In the genomic region with DNA sequence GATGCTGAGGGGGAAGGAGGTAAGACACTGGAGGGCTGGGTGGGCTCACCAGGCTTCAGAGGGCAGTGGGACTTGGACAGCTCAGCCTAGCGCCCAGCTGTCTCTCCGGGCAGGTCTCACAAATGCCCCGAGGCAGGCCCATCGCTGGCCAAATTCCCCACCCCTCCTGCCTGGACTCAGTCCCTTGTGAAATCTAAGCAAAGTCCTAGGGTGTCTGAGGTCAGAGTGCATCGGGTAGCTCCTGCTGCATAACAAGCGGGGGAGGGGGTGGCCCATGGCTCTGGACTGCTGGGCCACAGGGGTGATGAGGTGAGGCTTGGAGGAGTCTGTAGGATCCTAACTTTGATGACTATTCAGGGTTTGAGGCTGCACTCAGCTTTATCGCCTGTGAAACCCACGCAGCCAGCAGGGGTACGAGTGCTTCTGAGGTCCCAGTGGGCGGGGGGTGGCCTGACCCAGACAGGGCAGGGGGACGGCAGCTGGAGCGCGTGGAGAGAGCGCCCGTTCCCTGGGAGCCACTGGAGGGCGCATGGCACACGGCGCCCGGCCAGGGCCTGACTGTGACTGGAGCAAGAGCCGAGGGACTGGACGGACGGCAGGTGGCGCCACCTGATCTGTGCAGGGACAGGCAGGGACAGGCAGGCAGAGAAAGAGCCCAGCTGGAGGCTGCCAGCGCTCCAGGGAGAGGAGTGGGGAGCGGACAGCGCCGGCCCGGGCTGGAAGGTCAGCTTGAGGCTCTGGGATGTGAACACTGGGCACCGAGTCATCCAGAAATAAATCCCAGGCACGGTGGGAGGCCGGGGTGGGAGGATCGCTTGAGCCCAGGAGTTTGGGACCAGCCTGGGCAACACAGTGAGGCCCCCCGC, we compare ENCODE assay signal across 9 cellular contexts. TPM values are rescaled to one million over a fixed set of nuclear protein-coding genes. Genes with fewer than 3 reads are reported as not detected.
DNase-seq lines count a peak whose midpoint lies in the region; ATAC-seq and TF ChIP-seq lines count a peak whose summit lies in the region.
"Had no signal": no experiment of that assay in that cellular context is flagged by ENCODE, and none has a peak within 500 bp of the region (broad histone marks: within the 10 kb centered on the region; RNA-seq: fewer than 3 reads in every experiment).

No MANE protein-coding gene starts in this region.

- no peaks in the 10 kb centered on the region for H3K36me3 ChIP-seq in CD8-positive, alpha-beta T cell (ENCODE audit: insufficient read depth, low read length)
- peaks cover 0 to 21% of the 10 kb centered on the region in 2 donors for H3K36me3 ChIP-seq in left lung

- peak; percentile 97 for TF ChIP-seq CTCF in CD8-positive, alpha-beta T cell (IDR thresholded peaks at IDR 0.05)
- TF ChIP-seq CTCF in left lung (IDR thresholded peaks at IDR 0.05) = peak; percentile 98

- peak; percentile 88 to 96 (median 94) for DNase-seq in CD8-positive, alpha-beta T cell
- peak; percentile 90 for DNase-seq in NCI-H526 treated with DMSO at 0.1 percent for 48 hours (lab: John Stamatoyannopoulos, UW)
- DNase-seq in activated CD4-positive, alpha-beta T cell treated with anti-CD3 and anti-CD28 coated beads for 4 hours = peak; percentile 96
- DNase-seq in cerebellum (ENCODE audit: low spot score) = peak; percentile 94
- peak; percentile 97 to 100 for DNase-seq in left lung
- peak; percentile 95 for DNase-seq in stimulated activated CD4-positive, alpha-beta T cell treated with anti-CD3 and anti-CD28 coated beads, Interleukin-4, amount 100 ng/mL, for 48 hours (ENCODE audit: low read depth in 2 of 2)

- no peaks in the 10 kb centered on the region for H3K9me3 ChIP-seq in CD8-positive, alpha-beta T cell (ENCODE audit: low read length)
- no peaks in the 10 kb centered on the region for H3K9me3 ChIP-seq in left lung

- no peak overlapping the region for H3K4me3 Mint-ChIP-seq in CD8-positive, alpha-beta T cell

- peaks cover 4% of the 10 kb centered on the region for H3K4me1 ChIP-seq in CD8-positive, alpha-beta T cell (ENCODE audit: insufficient read depth, low read length)
- H3K4me1 ChIP-seq in left lung = peaks cover 0 to 9% of the 10 kb centered on the region in 2 donors

- no peaks in the 10 kb centered on the region for H3K27me3 ChIP-seq in CD8-positive, alpha-beta T cell (ENCODE audit: insufficient read depth, low read length)
- H3K27me3 ChIP-seq in left lung = peaks cover 0 to 43% of the 10 kb centered on the region in 2 donors

- no peak overlapping the region for H3K4me3 ChIP-seq in CD8-positive, alpha-beta T cell (ENCODE audit: low read depth, low read length)
- no peak overlapping the region for H3K4me3 ChIP-seq in left lung

- no peak overlapping the region for H3K27ac ChIP-seq in CD8-positive, alpha-beta T cell (ENCODE audit: low read depth, low read length)
- no peak overlapping the region for H3K27ac ChIP-seq in left lung

- POLR2A ChIA-PET in CD8-positive, alpha-beta T cell (lab: Charles Lee) = interaction anchor here (0.7 to 2.2 kb wide), 4 partner anchors 17 to 73 kb away, joined by 3 to 22 read pairs (median 4); a partner anchor contains a TSS

- peak; percentile 99 for ATAC-seq in CD8-positive, alpha-beta T cell
- ATAC-seq in GM19452 (IDR thresholded peaks at IDR 0.05; ENCODE audit: unreplicated experiment) (peak; percentile 87), HG03521 (IDR thresholded peaks at IDR 0.05; ENCODE audit: unreplicated experiment) (peak; percentile 76), left lung (peak; percentile 99)

- CTCF ChIA-PET in CD8-positive, alpha-beta T cell (lab: Charles Lee) = interaction anchor here (0.7 to 9.6 kb wide), 55 partner anchors 8 to 191 kb away, joined by 3 to 366 read pairs (median 6); a partner anchor contains a TSS

- H3K4me1 Mint-ChIP-seq in CD8-positive, alpha-beta T cell (ENCODE audit: low read depth) = peaks cover 4% of the 10 kb centered on the region

- no peaks in the 10 kb centered on the region for H3K9me3 Mint-ChIP-seq in CD8-positive, alpha-beta T cell

- peaks cover 9% of the 10 kb centered on the region for H3K36me3 Mint-ChIP-seq in CD8-positive, alpha-beta T cell

- no peak overlapping the region for H3K27ac Mint-ChIP-seq in CD8-positive, alpha-beta T cell

- intact Hi-C loops in CD8-positive, alpha-beta T cell (cut with DNase I, micrococcal nuclease) = loop anchor here (1.0 kb wide), 6 partner anchors 18 to 183 kb away; a partner anchor contains a TSS
- intact Hi-C loops in left lung (cut with DNase I) = no loop called here

- H3K27me3 Mint-ChIP-seq in CD8-positive, alpha-beta T cell (ENCODE audit: low read depth) = no peaks in the 10 kb centered on the region

RNA-seq across cellular contexts. Expression of a gene that starts 10.0 kb away (rescaled TPM):
- not detected for total RNA-seq in CD8-positive, alpha-beta T cell
- not detected for total RNA-seq in cerebellum
- total RNA-seq in left lung = not detected
- total RNA-seq: activated CD8-positive, alpha-beta memory T cell treated with anti-CD3 and anti-CD28 coated beads for 36 hours had no signal

RNA-seq across cellular contexts. Expression of a gene that starts 17.6 kb away (rescaled TPM):
- total RNA-seq in CD8-positive, alpha-beta T cell = 10 to 100 TPM; 40.3 to 42.4 TPM
- total RNA-seq in cerebellum = 23.4 TPM
- 10 to 100 TPM in 1 of 2 donors, 1 to 10 TPM in 1; 9.1 to 10.8 TPM for total RNA-seq in left lung

RNA-seq across cellular contexts. Expression of a gene that starts 38.5 kb away (rescaled TPM):
- 10 to 100 TPM; 10.9 to 11.5 TPM for total RNA-seq in CD8-positive, alpha-beta T cell
- total RNA-seq in cerebellum (16.2 TPM), left lung (10 to 100 TPM; 25.8 to 35.1 TPM)

RNA-seq across cellular contexts. Expression of a gene that starts 51.4 kb away (rescaled TPM):
- total RNA-seq in CD8-positive, alpha-beta T cell = 1 to 10 TPM; 4.4 to 5.0 TPM
- total RNA-seq in cerebellum (2.7 TPM), left lung (10 to 100 TPM; 16.7 to 18.9 TPM)

Comparison
In these comparisons a context has a peak if more than half of its experiments do, and no peak if none do; other contexts are left out.
1. intact Hi-C loops: an anchor here in CD8-positive, alpha-beta T cell (1.0 kb wide); none called in left lung.